23 cellular contexts compared by ENCODE assay signal in genomic region chr4:26457412-26457811, GRCh38. TPM values are rescaled to one million over a fixed set of nuclear protein-coding genes. Genes with fewer than 3 reads are reported as not detected.
A peak's percentile ranks its signal among the peaks of the same experiment; 100 is the strongest.
DNase-seq lines count a peak whose midpoint lies in the region; ATAC-seq, FAIRE-seq and TF ChIP-seq lines count a peak whose summit lies in the region.
"Had no signal": no experiment of that assay in that cellular context is flagged by ENCODE, and none has a peak within 500 bp of the region (broad histone marks: within the 10 kb centered on the region; RNA-seq: fewer than 3 reads in every experiment).

No MANE protein-coding gene starts in this region.

- no peaks in the 10 kb centered on the region for H3K36me3 ChIP-seq in BLaER1 treated with 17β-estradiol and CSF1 and Interleukin-3, amounts not matched to agents 10 nM and 100 nM
- no peaks in the 10 kb centered on the region for H3K36me3 ChIP-seq in GM23338 (ENCODE audit: insufficient read depth)

- H3K4me1 Mint-ChIP-seq in GM23338 (peaks cover 13% of the 10 kb centered on the region), glutamatergic neuron (ENCODE audit: low read depth, unreplicated experiment) (peaks cover 5% of the 10 kb centered on the region), osteocyte (ENCODE audit: unreplicated experiment) (peaks cover 20% of the 10 kb centered on the region)

- H3K4me3 Mint-ChIP-seq in GM23338 (no peak overlapping the region), glutamatergic neuron (ENCODE audit: unreplicated experiment) (no peak overlapping the region), osteocyte (ENCODE audit: unreplicated experiment) (no peak overlapping the region)
- H3K4me3 Mint-ChIP-seq: H9 had no signal

- H3K9me2 ChIP-seq in GM23338 (ENCODE audit: insufficient read depth), result no peaks in the 10 kb centered on the region

- peak overlapping the region in 2 of 11 experiments; percentile 52 to 62; a peak in 2 of 22 replicates for H3K9ac ChIP-seq in BLaER1 treated with 17β-estradiol and CSF1 and Interleukin-3, amounts not matched to agents 10 nM and 100 nM
- H3K9ac ChIP-seq: GM23248 had no signal

- DNase-seq in GM23338 (ENCODE audit: low spot score), result no peak
- DNase-seq in glutamatergic neuron, result no peak
- DNase-seq in osteocyte (ENCODE audit: extremely low spot score, unreplicated experiment), result peak; percentile 53
- DNase-seq in NCI-H446 (lab: John Stamatoyannopoulos, UW), result no peak
- DNase-seq in GM12892 (ENCODE audit: insufficient read length), result no peak
- no peak for DNase-seq in GM19240 (ENCODE audit: insufficient read length, low spot score)
- DNase-seq: GM23248, H9, NCI-H1105, NCI-H1436 treated with DMSO at 0.1 percent for 48 hours, NCI-H187 treated with DMSO at 0.1 percent for 48 hours, NCI-H524 treated with DMSO at 0.1 percent for 48 hours, NCI-H774, SIG-M5 had no signal

- FAIRE-seq in GM12892 (lab: Jason Lieb, UNC), result no peak
- FAIRE-seq: D721Med, G401.6, RCC 7860 had no signal

- TF ChIP-seq POLR2A in GM12892 (IDR thresholded peaks at IDR 0.05; ENCODE audit: low read depth, low read length), result no peak

- H3K4me1 ChIP-seq in BLaER1 treated with 17β-estradiol and CSF1 and Interleukin-3, amounts not matched to agents 10 nM and 100 nM, result peaks cover 13 to 36% (median 21%) of the 10 kb centered on the region in 10 experiments
- peaks cover 7% of the 10 kb centered on the region for H3K4me1 ChIP-seq in GM23338 (ENCODE audit: insufficient read depth)

- peaks cover 7% of the 10 kb centered on the region; the same call in 2 of the 3 replicates for H3K36me3 Mint-ChIP-seq in GM23338 (ENCODE audit: low read depth)
- no peaks in the 10 kb centered on the region for H3K36me3 Mint-ChIP-seq in glutamatergic neuron (ENCODE audit: unreplicated experiment)
- no peaks in the 10 kb centered on the region for H3K36me3 Mint-ChIP-seq in osteocyte (ENCODE audit: unreplicated experiment)

- peaks cover 8 to 18% (median 14%) of the 10 kb centered on the region in 11 experiments; a peak in 19 of 22 replicates for H3K9me3 ChIP-seq in BLaER1 treated with 17β-estradiol and CSF1 and Interleukin-3, amounts not matched to agents 10 nM and 100 nM (replicated peaks in 1 of 11)

- peak overlapping the region in 7 of 11 experiments; percentile 44 to 72 (median 55); a peak in 10 of 22 replicates for H3K27ac ChIP-seq in BLaER1 treated with 17β-estradiol and CSF1 and Interleukin-3, amounts not matched to agents 10 nM and 100 nM
- no peak overlapping the region for H3K27ac ChIP-seq in GM23338 (ENCODE audit: low read depth)
- H3K27ac ChIP-seq: GM23248, SK-N-MC had no signal

- ATAC-seq in GM23338, result no peak
- no peak for ATAC-seq in GM21381 (IDR thresholded peaks at IDR 0.05; ENCODE audit: unreplicated experiment)

- H4K20me1 ChIP-seq in BLaER1 treated with 17β-estradiol and CSF1 and Interleukin-3, amounts not matched to agents 10 nM and 100 nM, result no peaks in the 10 kb centered on the region
- no peaks in the 10 kb centered on the region for H4K20me1 ChIP-seq in GM23338 (replicated peaks; ENCODE audit: insufficient read depth)

- no peaks in the 10 kb centered on the region for H3K27me3 ChIP-seq in BLaER1 treated with 17β-estradiol and CSF1 and Interleukin-3, amounts not matched to agents 10 nM and 100 nM
- no peaks in the 10 kb centered on the region for H3K27me3 ChIP-seq in GM23338 (ENCODE audit: insufficient read depth)

- TF ChIP-seq CTCF in GM23338 (conservative IDR thresholded peaks at IDR 0.05; ENCODE audit: low read depth in 2 of 2), result no peak
- no peak for TF ChIP-seq CTCF in glutamatergic neuron (IDR thresholded peaks at IDR 0.05; ENCODE audit: partially characterized antibody, unreplicated experiment)
- no peak for TF ChIP-seq CTCF in osteocyte (IDR thresholded peaks at IDR 0.05)

- no peaks in the 10 kb centered on the region for H3K79me2 ChIP-seq in GM23338 (replicated peaks; ENCODE audit: insufficient read depth)

- H3K4me2 ChIP-seq in BLaER1 treated with 17β-estradiol and CSF1 and Interleukin-3, amounts not matched to agents 10 nM and 100 nM, result peak overlapping the region; percentile 49 to 83 (median 70)
- H3K4me2 ChIP-seq in GM23338, result no peak overlapping the region

- no peak overlapping the region for H3K4me3 ChIP-seq in BLaER1 treated with 17β-estradiol and CSF1 and Interleukin-3, amounts not matched to agents 10 nM and 100 nM
- H3K4me3 ChIP-seq in GM23338, result no peak overlapping the region
- H3K4me3 ChIP-seq: GM23248, SK-N-MC had no signal

- H2AFZ ChIP-seq in GM23338, result peak overlapping the region; percentile 80; the same call in 1 of the 2 replicates
- H2AFZ ChIP-seq: GM23248 had no signal

- no peaks in the 10 kb centered on the region for H3F3A ChIP-seq in GM23338 (replicated peaks; ENCODE audit: low read depth)

- H3K27ac Mint-ChIP-seq in GM23338, result no peak overlapping the region
- H3K27ac Mint-ChIP-seq in glutamatergic neuron (ENCODE audit: unreplicated experiment), result peak overlapping the region; percentile 13
- H3K27ac Mint-ChIP-seq in osteocyte (ENCODE audit: unreplicated experiment), result no peak overlapping the region
- H3K27ac Mint-ChIP-seq: H9 had no signal

- H3K27me3 Mint-ChIP-seq in GM23338 (ENCODE audit: insufficient read depth, low read depth, poor library complexity), result peaks cover 1% of the 10 kb centered on the region
- peaks cover 8% of the 10 kb centered on the region for H3K27me3 Mint-ChIP-seq in glutamatergic neuron (ENCODE audit: unreplicated experiment)
- H3K27me3 Mint-ChIP-seq in osteocyte (ENCODE audit: unreplicated experiment), result peaks cover 3% of the 10 kb centered on the region

- H3K9me3 Mint-ChIP-seq in GM23338 (peaks cover 3% of the 10 kb centered on the region; the same call in 2 of the 3 replicates), glutamatergic neuron (ENCODE audit: unreplicated experiment) (peaks cover 5% of the 10 kb centered on the region), osteocyte (ENCODE audit: unreplicated experiment) (peaks cover 14% of the 10 kb centered on the region)

TF ChIP-seq in GM23338, 12 proteins besides CTCF, POLR2A, EP300 and RAD21 (continues in another document):
- TF ChIP-seq CREB1 (CRISPR knock-in tag; IDR thresholded peaks at IDR 0.05; ENCODE audit: low read depth) (no peak), ZNF462 (CRISPR knock-in tag; IDR thresholded peaks at IDR 0.05) (no peak)

RNA-seq across cellular contexts. Expression of gene CCKAR, which starts 32.9 kb away (rescaled TPM):
- total RNA-seq in GM23338 (2014; rRNA removed; shearing (Covaris generic)), result not detected in 2 replicates
- not detected in 2 replicates for polyA plus RNA-seq in GM23338 (2016; fragmentation: Nextera tagmentation; extraction: Ambion mirVana)
- total RNA-seq in glutamatergic neuron (ENCODE audit: unreplicated experiment) (not detected), osteocyte (not detected in 2 replicates)
- polyA plus RNA-seq in GM12892 (2012; ENCODE audit: missing spikeins), result not detected
- total RNA-seq: A673, GM23248, H9, HT-29, MCF 10A had no signal
- polyA plus RNA-seq: GM23248 had no signal
